In the genomic region with DNA sequence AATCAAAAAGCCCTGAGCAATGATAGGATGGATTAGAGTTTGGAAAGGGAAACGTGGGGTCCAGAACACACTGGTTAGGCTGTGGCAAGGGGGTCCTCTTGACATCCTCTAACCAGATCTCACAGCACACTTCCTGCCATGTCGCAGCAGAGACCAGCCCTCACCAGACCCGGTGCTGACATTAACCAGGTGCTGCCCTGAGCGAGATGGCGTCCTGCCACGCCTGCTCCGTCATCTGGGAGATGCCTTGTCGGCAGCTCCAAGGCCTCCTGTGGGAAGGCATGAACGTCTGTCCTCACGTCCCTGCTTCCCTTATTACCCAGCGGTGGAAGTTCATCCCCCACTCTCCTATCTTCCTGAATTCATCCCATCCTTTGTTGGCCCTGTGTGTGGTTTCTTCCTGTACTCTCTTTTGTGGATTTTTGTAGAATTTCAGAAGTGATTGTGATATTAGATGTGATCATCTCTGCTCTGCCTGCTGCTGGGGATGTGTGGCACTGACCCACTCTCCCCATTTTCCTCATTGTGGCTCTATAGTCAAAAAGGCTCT, we compare ENCODE assay signal across 18 cellular contexts. TPM values are rescaled to one million over a fixed set of nuclear protein-coding genes. Genes with fewer than 3 reads are reported as not detected.
DNase-seq lines count a peak whose midpoint lies in the region; ATAC-seq and TF ChIP-seq lines count a peak whose summit lies in the region.
"Had no signal": no experiment of that assay in that cellular context is flagged by ENCODE, and none has a peak within 500 bp of the region (broad histone marks: within the 10 kb centered on the region; RNA-seq: fewer than 3 reads in every experiment).

No MANE protein-coding gene starts in this region.

- peaks cover 38% of the 10 kb centered on the region for H3K4me1 Mint-ChIP-seq in activated CD8-positive, alpha-beta T cell treated with anti-CD3 and anti-CD28 coated beads for 36 hours (ENCODE audit: low read depth)
- peaks cover 34% of the 10 kb centered on the region for H3K4me1 Mint-ChIP-seq in activated CD8-positive, alpha-beta T cell treated with anti-CD3 and anti-CD28 coated beads, Interleukin-2, amount 10 ng/mL, durations not matched to agents 7 days and 5 days (ENCODE audit: low read depth)
- peaks cover 29% of the 10 kb centered on the region for H3K4me1 Mint-ChIP-seq in CD8-positive, alpha-beta T cell (ENCODE audit: low read depth)

- POLR2A ChIA-PET in activated CD8-positive, alpha-beta T cell treated with anti-CD3 and anti-CD28 coated beads for 36 hours (lab: Charles Lee): interaction anchor here (0.6 kb wide), 1 partner anchor 340 kb away, joined by 3 read pairs; no protein-coding TSS in a partner anchor
- POLR2A ChIA-PET in activated CD8-positive, alpha-beta T cell treated with anti-CD3 and anti-CD28 coated beads, Interleukin-2, amount 10 ng/mL, durations not matched to agents 7 days and 5 days (lab: Charles Lee): no interaction called here
- POLR2A ChIA-PET in CD8-positive, alpha-beta T cell (lab: Charles Lee): no interaction called here

- no peak for TF ChIP-seq CTCF in activated CD8-positive, alpha-beta T cell treated with anti-CD3 and anti-CD28 coated beads for 36 hours (IDR thresholded peaks at IDR 0.05)
- TF ChIP-seq CTCF in adrenal gland (IDR thresholded peaks at IDR 0.05) (no peak), heart right ventricle (IDR thresholded peaks at IDR 0.05) (no peak)
- no peak for TF ChIP-seq CTCF in CD8-positive, alpha-beta T cell (IDR thresholded peaks at IDR 0.05)

- DNase-seq in activated CD8-positive, alpha-beta T cell treated with anti-CD3 and anti-CD28 coated beads for 36 hours: peak; percentile 18
- no peak for DNase-seq in activated CD8-positive, alpha-beta T cell treated with anti-CD3 and anti-CD28 coated beads, Interleukin-2, amount 10 ng/mL, durations not matched to agents 7 days and 5 days
- peak in 6 of 7 donors; percentile 27 to 86 (median 59) for DNase-seq in adrenal gland
- peak; percentile 71 to 82 for DNase-seq in heart right ventricle
- no peak for DNase-seq in CD8-positive, alpha-beta T cell
- DNase-seq in iPS-NIHi7 (ENCODE audit: extremely low spot score): no peak
- DNase-seq: ACHN; activated B cell treated with CpG ODN at 0.5 μM for 24 hours; activated CD8-positive, alpha-beta memory T cell treated with anti-CD3 and anti-CD28 coated beads, Interleukin-2, amount 50 U/mL, for 48 hours; erythroblast; hippocampal formation; NCI-H1092; NCI-H2171 treated with DMSO at 0.1 percent for 48 hours; tibial artery had no signal

- no peak overlapping the region for H3K4me3 Mint-ChIP-seq in activated CD8-positive, alpha-beta T cell treated with anti-CD3 and anti-CD28 coated beads for 36 hours
- no peak overlapping the region for H3K4me3 Mint-ChIP-seq in activated CD8-positive, alpha-beta T cell treated with anti-CD3 and anti-CD28 coated beads, Interleukin-2, amount 10 ng/mL, durations not matched to agents 7 days and 5 days
- no peak overlapping the region for H3K4me3 Mint-ChIP-seq in CD8-positive, alpha-beta T cell
- H3K4me3 Mint-ChIP-seq: activated B cell treated with CpG ODN at 0.5 μM for 24 hours had no signal

- peak overlapping the region; percentile 61 to 88 (median 83) for H3K27ac ChIP-seq in adrenal gland
- H3K27ac ChIP-seq in heart right ventricle: peak overlapping the region in 9 of 10 donors; percentile 52 to 84 (median 74)
- peak overlapping the region; percentile 24 for H3K27ac ChIP-seq in stomach smooth muscle (ENCODE audit: low read length)
- no peak overlapping the region for H3K27ac ChIP-seq in CD8-positive, alpha-beta T cell (ENCODE audit: low read depth, low read length)
- H3K27ac ChIP-seq: tibial artery had no signal

- H3K9me3 ChIP-seq in adrenal gland (replicated peaks in 1 of 3) (no peaks in the 10 kb centered on the region), heart right ventricle (no peaks in the 10 kb centered on the region), stomach smooth muscle (ENCODE audit: control insufficient read depth in 2 of 2, low read length in 2 of 2) (no peaks in the 10 kb centered on the region)
- H3K9me3 ChIP-seq in CD8-positive, alpha-beta T cell (ENCODE audit: low read length): no peaks in the 10 kb centered on the region
- H3K9me3 ChIP-seq: tibial artery had no signal

- peaks cover 3 to 27% of the 10 kb centered on the region in 2 donors for H3K4me1 ChIP-seq in adrenal gland (replicated peaks in 1 of 2)
- peaks cover 0 to 45% (median 25%) of the 10 kb centered on the region in 9 donors for H3K4me1 ChIP-seq in heart right ventricle
- H3K4me1 ChIP-seq in stomach smooth muscle (ENCODE audit: control insufficient read depth, insufficient read depth, low read length): peaks cover 22% of the 10 kb centered on the region
- H3K4me1 ChIP-seq in CD8-positive, alpha-beta T cell (ENCODE audit: insufficient read depth, low read length): peaks cover 8% of the 10 kb centered on the region
- H3K4me1 ChIP-seq: tibial artery had no signal

- H3K27me3 Mint-ChIP-seq in activated CD8-positive, alpha-beta T cell treated with anti-CD3 and anti-CD28 coated beads for 36 hours: peaks cover 28% of the 10 kb centered on the region
- peaks cover 18% of the 10 kb centered on the region for H3K27me3 Mint-ChIP-seq in activated CD8-positive, alpha-beta T cell treated with anti-CD3 and anti-CD28 coated beads, Interleukin-2, amount 10 ng/mL, durations not matched to agents 7 days and 5 days (ENCODE audit: low read depth)
- peaks cover 16% of the 10 kb centered on the region for H3K27me3 Mint-ChIP-seq in CD8-positive, alpha-beta T cell (ENCODE audit: low read depth)

- peak overlapping the region in 1 of 2 donors; percentile 21 for H3K9ac ChIP-seq in stomach smooth muscle (ENCODE audit: low read length in 2 of 2)

- peaks cover 3% of the 10 kb centered on the region for H3K9me3 Mint-ChIP-seq in activated CD8-positive, alpha-beta T cell treated with anti-CD3 and anti-CD28 coated beads for 36 hours
- H3K9me3 Mint-ChIP-seq in activated CD8-positive, alpha-beta T cell treated with anti-CD3 and anti-CD28 coated beads, Interleukin-2, amount 10 ng/mL, durations not matched to agents 7 days and 5 days (ENCODE audit: insufficient read depth): no peaks in the 10 kb centered on the region
- H3K9me3 Mint-ChIP-seq in CD8-positive, alpha-beta T cell: no peaks in the 10 kb centered on the region
- H3K9me3 Mint-ChIP-seq: activated B cell treated with CpG ODN at 0.5 μM for 24 hours had no signal

- no peak for TF ChIP-seq POLR2A in adrenal gland (IDR thresholded peaks at IDR 0.05)

- H3K4me3 ChIP-seq in adrenal gland (no peak overlapping the region), heart right ventricle (no peak overlapping the region), stomach smooth muscle (ENCODE audit: low read length in 2 of 2) (peak overlapping the region in 1 of 2 donors; percentile 15)
- no peak overlapping the region for H3K4me3 ChIP-seq in CD8-positive, alpha-beta T cell (ENCODE audit: low read depth, low read length)
- H3K4me3 ChIP-seq: K562, tibial artery had no signal

- no peaks in the 10 kb centered on the region for H3K36me3 ChIP-seq in adrenal gland (replicated peaks in 1 of 2)
- no peaks in the 10 kb centered on the region for H3K36me3 ChIP-seq in heart right ventricle
- H3K36me3 ChIP-seq in stomach smooth muscle (ENCODE audit: control insufficient read depth in 2 of 2, insufficient read depth in 2 of 2, low read length in 2 of 2): no peaks in the 10 kb centered on the region
- H3K36me3 ChIP-seq in CD8-positive, alpha-beta T cell (ENCODE audit: insufficient read depth, low read length): no peaks in the 10 kb centered on the region
- H3K36me3 ChIP-seq: tibial artery had no signal

- WGBS in adrenal gland, 4 donors: 57 to 64% (median 61%) methylated on average over 11 of the region's 11 CpGs
- 26 to 42% methylated on average over 11 of the region's 11 CpGs for WGBS in heart right ventricle, 2 donors

- no peaks in the 10 kb centered on the region for H3K36me3 Mint-ChIP-seq in activated CD8-positive, alpha-beta T cell treated with anti-CD3 and anti-CD28 coated beads for 36 hours (ENCODE audit: low read depth)
- no peaks in the 10 kb centered on the region for H3K36me3 Mint-ChIP-seq in activated CD8-positive, alpha-beta T cell treated with anti-CD3 and anti-CD28 coated beads, Interleukin-2, amount 10 ng/mL, durations not matched to agents 7 days and 5 days (ENCODE audit: low read depth)
- H3K36me3 Mint-ChIP-seq in CD8-positive, alpha-beta T cell: no peaks in the 10 kb centered on the region

- CTCF ChIA-PET in activated CD8-positive, alpha-beta T cell treated with anti-CD3 and anti-CD28 coated beads for 36 hours (lab: Charles Lee): interaction anchor here (1.1 to 2.0 kb wide), 2 partner anchors 77 to 298 kb away, joined by 6 to 10 read pairs; no protein-coding TSS in a partner anchor
- CTCF ChIA-PET in activated CD8-positive, alpha-beta T cell treated with anti-CD3 and anti-CD28 coated beads, Interleukin-2, amount 10 ng/mL, durations not matched to agents 7 days and 5 days (lab: Charles Lee): interaction anchor here (1.2 to 3.0 kb wide), 4 partner anchors 16 to 298 kb away, joined by 4 to 33 read pairs (median 12); a partner anchor contains a TSS
- CTCF ChIA-PET in CD8-positive, alpha-beta T cell (lab: Charles Lee): interaction anchor here (0.8 to 3.2 kb wide), 2 partner anchors 145 to 299 kb away, joined by 3 to 30 read pairs; no protein-coding TSS in a partner anchor

- intact Hi-C loops in activated CD8-positive, alpha-beta T cell treated with anti-CD3 and anti-CD28 coated beads for 36 hours (cut with micrococcal nuclease): loop anchor here (5.0 kb wide), 1 partner anchor 80 kb away; no protein-coding TSS in a partner anchor
- intact Hi-C loops in adrenal gland (cut with DNase I): loop anchor here in 1 of 2 donors (5.0 kb wide), 1 partner anchor 50 kb away; no protein-coding TSS in a partner anchor
- intact Hi-C loops in heart right ventricle (cut with DNase I): loop anchor here (2.0 to 10.0 kb wide), 18 partner anchors 31 to 513 kb away; a partner anchor contains a TSS
- intact Hi-C loops in CD8-positive, alpha-beta T cell (cut with DNase I, micrococcal nuclease): loop anchor here (10.0 kb wide), 2 partner anchors 143 to 173 kb away; a partner anchor contains a TSS

- ATAC-seq in activated CD8-positive, alpha-beta T cell treated with anti-CD3 and anti-CD28 coated beads for 36 hours: no peak
- ATAC-seq in activated CD8-positive, alpha-beta T cell treated with anti-CD3 and anti-CD28 coated beads, Interleukin-2, amount 10 ng/mL, durations not matched to agents 7 days and 5 days: no peak
- ATAC-seq in heart right ventricle (peak; percentile 17 to 91 (median 58)), HG02884 (IDR thresholded peaks at IDR 0.05; ENCODE audit: unreplicated experiment) (no peak)
- no peak for ATAC-seq in CD8-positive, alpha-beta T cell
- ATAC-seq: K562, left lobe of liver had no signal

- H3K27ac Mint-ChIP-seq in activated CD8-positive, alpha-beta T cell treated with anti-CD3 and anti-CD28 coated beads for 36 hours: peak overlapping the region; percentile 67
- no peak overlapping the region for H3K27ac Mint-ChIP-seq in activated CD8-positive, alpha-beta T cell treated with anti-CD3 and anti-CD28 coated beads, Interleukin-2, amount 10 ng/mL, durations not matched to agents 7 days and 5 days
- H3K27ac Mint-ChIP-seq in CD8-positive, alpha-beta T cell: no peak overlapping the region

- H3K27me3 ChIP-seq in adrenal gland: no peaks in the 10 kb centered on the region
- H3K27me3 ChIP-seq in heart right ventricle: peaks cover 0 to 4% (median 0%) of the 10 kb centered on the region in 7 donors
- H3K27me3 ChIP-seq in stomach smooth muscle (ENCODE audit: control insufficient read depth in 1 of 2, insufficient read depth in 2 of 2, low read length in 2 of 2): no peaks in the 10 kb centered on the region
- no peaks in the 10 kb centered on the region for H3K27me3 ChIP-seq in CD8-positive, alpha-beta T cell (ENCODE audit: insufficient read depth, low read length)
- H3K27me3 ChIP-seq: tibial artery had no signal

RNA-seq across cellular contexts. Expression of a gene that starts 29.4 kb away (rescaled TPM):
- total RNA-seq in activated CD8-positive, alpha-beta T cell treated with anti-CD3 and anti-CD28 coated beads for 36 hours: not detected
- total RNA-seq in activated CD8-positive, alpha-beta T cell treated with anti-CD3 and anti-CD28 coated beads, Interleukin-2, amount 10 ng/mL, durations not matched to agents 7 days and 5 days: not detected
- 100 to 1,000 TPM in 2 of 8 donors, 10 to 100 TPM in 6; 46.2 to 176 (median 76.5) TPM for total RNA-seq in adrenal gland
- 100 to 1,000 TPM in 1 of 3 donors, 10 to 100 TPM in 2; 21.4 to 125 (median 24.8) TPM for polyA plus RNA-seq in adrenal gland
- total RNA-seq in heart right ventricle: 1,000 to 10,000 TPM in 4 of 10 donors, 100 to 1,000 TPM in 6; 505 to 1,280 (median 954) TPM
- polyA plus RNA-seq in heart right ventricle: 100 to 1,000 TPM; 197 to 303 TPM
- total RNA-seq in CD8-positive, alpha-beta T cell: under 1 TPM in 1 of 2 experiments, not detected in 1; 0.31 TPM
- total RNA-seq: K562 had no signal

Comparison
In these comparisons a context has a peak if more than half of its experiments do, and no peak if none do; other contexts are left out.
1. DNase-seq: peak in activated CD8-positive, alpha-beta T cell treated with anti-CD3 and anti-CD28 coated beads for 36 hours (single experiment), adrenal gland (6 of 7) and heart right ventricle (2 of 2); none in activated CD8-positive, alpha-beta T cell treated with anti-CD3 and anti-CD28 coated beads, Interleukin-2, amount 10 ng/mL, durations not matched to agents 7 days and 5 days (single experiment), CD8-positive, alpha-beta T cell (0 of 7) and iPS-NIHi7 (single experiment).
2. ATAC-seq: peak in heart right ventricle (8 of 8); none in activated CD8-positive, alpha-beta T cell treated with anti-CD3 and anti-CD28 coated beads for 36 hours (single experiment), activated CD8-positive, alpha-beta T cell treated with anti-CD3 and anti-CD28 coated beads, Interleukin-2, amount 10 ng/mL, durations not matched to agents 7 days and 5 days (single experiment), HG02884 (single experiment) and CD8-positive, alpha-beta T cell (single experiment).
3. RNA of a gene that starts 29.4 kb away (total RNA-seq): 505 to 1,280 TPM in heart right ventricle and 46.2 to 176 TPM in adrenal gland; 0.31 TPM in CD8-positive, alpha-beta T cell, not detected in activated CD8-positive, alpha-beta T cell treated with anti-CD3 and anti-CD28 coated beads for 36 hours and not detected in activated CD8-positive, alpha-beta T cell treated with anti-CD3 and anti-CD28 coated beads, Interleukin-2, amount 10 ng/mL, durations not matched to agents 7 days and 5 days; every median in the first group is over 10 times any median in the second.